In the genomic region with DNA sequence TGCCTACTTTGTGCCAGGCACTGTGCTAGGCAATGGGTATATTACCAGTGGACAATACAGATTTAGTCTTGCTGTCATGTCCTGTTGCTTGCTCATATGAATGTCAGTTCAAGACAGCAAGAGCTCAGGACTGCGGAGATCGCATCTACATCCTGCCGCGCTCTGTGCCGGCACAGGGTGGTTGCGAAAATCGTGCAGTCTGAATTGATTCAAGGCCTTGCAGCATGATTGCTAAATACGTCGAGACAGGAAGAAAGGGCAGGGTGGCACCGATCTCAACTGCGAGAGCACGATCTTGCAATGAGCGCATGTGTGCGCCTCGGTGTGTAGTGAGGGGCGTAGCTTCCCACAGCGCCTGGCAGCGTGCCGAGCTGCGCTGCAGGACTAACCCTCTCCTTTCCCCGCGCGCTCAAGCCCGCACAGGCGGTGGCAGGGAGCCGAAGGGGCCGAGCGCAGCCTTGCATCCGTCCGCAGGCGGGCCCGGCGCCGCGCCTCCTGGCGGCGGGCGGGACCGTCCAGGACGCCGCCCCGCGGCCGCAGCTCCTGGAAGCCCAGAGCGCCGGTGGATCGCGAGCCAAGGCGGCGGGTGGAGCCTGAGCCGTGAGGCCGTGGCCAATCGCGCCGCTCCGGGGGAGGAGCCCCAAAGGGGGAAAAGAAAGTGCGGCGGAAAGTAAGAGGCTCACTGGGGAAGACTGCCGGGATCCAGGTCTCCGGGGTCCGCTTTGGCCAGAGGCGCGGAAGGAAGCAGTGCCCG, we compare ENCODE assay signal across 7 cellular contexts. TPM values are rescaled to one million over a fixed set of nuclear protein-coding genes. Genes with fewer than 3 reads are reported as not detected.
DNase-seq lines count a peak whose midpoint lies in the region; ATAC-seq and TF ChIP-seq lines count a peak whose summit lies in the region.

A gene with protein sequence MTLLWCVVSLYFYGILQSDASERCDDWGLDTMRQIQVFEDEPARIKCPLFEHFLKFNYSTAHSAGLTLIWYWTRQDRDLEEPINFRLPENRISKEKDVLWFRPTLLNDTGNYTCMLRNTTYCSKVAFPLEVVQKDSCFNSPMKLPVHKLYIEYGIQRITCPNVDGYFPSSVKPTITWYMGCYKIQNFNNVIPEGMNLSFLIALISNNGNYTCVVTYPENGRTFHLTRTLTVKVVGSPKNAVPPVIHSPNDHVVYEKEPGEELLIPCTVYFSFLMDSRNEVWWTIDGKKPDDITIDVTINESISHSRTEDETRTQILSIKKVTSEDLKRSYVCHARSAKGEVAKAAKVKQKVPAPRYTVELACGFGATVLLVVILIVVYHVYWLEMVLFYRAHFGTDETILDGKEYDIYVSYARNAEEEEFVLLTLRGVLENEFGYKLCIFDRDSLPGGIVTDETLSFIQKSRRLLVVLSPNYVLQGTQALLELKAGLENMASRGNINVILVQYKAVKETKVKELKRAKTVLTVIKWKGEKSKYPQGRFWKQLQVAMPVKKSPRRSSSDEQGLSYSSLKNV (plus strand): TSS at position 677 of the 754 bp plus-strand sequence. CDS start 50,205 bp downstream, outside the sequence.

- DNase-seq in NCI-H146 treated with DMSO at 0.1 percent for 48 hours (lab: John Stamatoyannopoulos, UW; ENCODE audit: unreplicated experiment) (peak; percentile 95), T1000 (lab: John Stamatoyannopoulos, UW) (peak; percentile 92), astrocyte of the spinal cord (ENCODE audit: low read depth, low spot score) (peak; percentile 92), hypothalamus (lab: John Stamatoyannopoulos, UW) (peak; percentile 40 to 93 (median 73)), sciatic nerve (ENCODE audit: low spot score) (peak; percentile 94)

- peak; percentile 46 for TF ChIP-seq CTCF in astrocyte of the spinal cord (IDR thresholded peaks at IDR 0.05; ENCODE audit: low read depth, low read length)

- H3K4me3 ChIP-seq in astrocyte of the spinal cord (ENCODE audit: low read depth, low read length) = peak within 1 kb of the TSS; percentile 84

- intact Hi-C loops in sciatic nerve (cut with DNase I) = no loop called here

- in situ Hi-C loops in astrocyte of the spinal cord (cut with HindIII; ENCODE audit: low sequenced_read_pairs) = no loop called here

- ATAC-seq in GM18498 (IDR thresholded peaks at IDR 0.05; ENCODE audit: unreplicated experiment) = peak; percentile 99
- peak; percentile 98 for ATAC-seq in HG02884 (IDR thresholded peaks at IDR 0.05; ENCODE audit: unreplicated experiment)
- peak; percentile 98 for ATAC-seq in sciatic nerve

RNA-seq across cellular contexts. Expression of the gene that starts here (rescaled TPM):
- total RNA-seq in sciatic nerve = 21.4 TPM

Comparison
In these comparisons a context has a peak if more than half of its experiments do, and no peak if none do; other contexts are left out.
1. Peak in every context shown above with its lines: DNase-seq, ATAC-seq and H3K4me3 ChIP-seq.